In genomic region chr12:49515266-49515665, GRCh38 we compare ENCODE assay signal across 12 cellular contexts. TPM values are rescaled to one million over a fixed set of nuclear protein-coding genes. Genes with fewer than 3 reads are reported as not detected.
A peak's percentile ranks its signal among the peaks of the same experiment; 100 is the strongest.
DNase-seq lines count a peak whose midpoint lies in the region; FAIRE-seq and TF ChIP-seq lines count a peak whose summit lies in the region.
"Had no signal": no experiment of that assay in that cellular context is flagged by ENCODE, and none has a peak within 500 bp of the region (broad histone marks: within the 10 kb centered on the region; RNA-seq: fewer than 3 reads in every experiment).

No MANE protein-coding gene starts in this region.

- no peaks in the 10 kb centered on the region for H3K9me3 Mint-ChIP-seq in activated CD4-positive, alpha-beta T cell treated with anti-CD3 and anti-CD28 coated beads, Interleukin-2, amount 10 ng/mL, durations not matched to agents 7 days and 5 days
- H3K9me3 Mint-ChIP-seq: activated naive CD4-positive, alpha-beta T cell treated with anti-CD3 and anti-CD28 coated beads for 36 hours had no signal

- DNase-seq in H54 (ENCODE audit: insufficient read length, low spot score): no peak
- DNase-seq in SJSA1 (ENCODE audit: low read depth in 1 of 2, low spot score in 2 of 2): peak; percentile 57 to 68
- DNase-seq in fibroblast of mammary gland (ENCODE audit: low read depth): peak; percentile 85
- DNase-seq in activated CD4-positive, alpha-beta T cell treated with anti-CD3 and anti-CD28 coated beads, Interleukin-2, amount 10 ng/mL, durations not matched to agents 7 days and 5 days: no peak
- DNase-seq in G401 (ENCODE audit: low spot score): no peak
- no peak for DNase-seq in activated CD4-positive, CD25-positive, alpha-beta regulatory T cell (lab: John Stamatoyannopoulos, UW)
- DNase-seq: activated CD4-positive, alpha-beta T cell treated with anti-CD3 and anti-CD28 coated beads for 4 hours; activated naive CD4-positive, alpha-beta T cell treated with anti-CD3 and anti-CD28 coated beads for 36 hours; GF-D8; NCI-H526 treated with DMSO at 0.1 percent for 48 hours; spleen had no signal

- no peak for TF ChIP-seq POLR2A in H54 (IDR thresholded peaks at IDR 0.05; ENCODE audit: low read depth, low read length)

- no peaks in the 10 kb centered on the region for H3K36me3 Mint-ChIP-seq in activated CD4-positive, alpha-beta T cell treated with anti-CD3 and anti-CD28 coated beads, Interleukin-2, amount 10 ng/mL, durations not matched to agents 7 days and 5 days (ENCODE audit: low read depth)

- TF ChIP-seq CTCF in fibroblast of mammary gland (conservative IDR thresholded peaks at IDR 0.05; ENCODE audit: control insufficient read depth, insufficient read depth, low read depth, low read length): no peak

- H3K9ac ChIP-seq in skeletal muscle satellite cell (ENCODE audit: low read depth, low read length): no peak overlapping the region

- no peaks in the 10 kb centered on the region for H3K27me3 ChIP-seq in SJSA1 (replicated peaks)
- H3K27me3 ChIP-seq in skeletal muscle satellite cell (ENCODE audit: control insufficient read depth, insufficient read depth, low read length): no peaks in the 10 kb centered on the region
- H3K27me3 ChIP-seq: spleen had no signal

- peak overlapping the region; percentile 23 for H3K4me2 ChIP-seq in skeletal muscle satellite cell (ENCODE audit: low read length)

- peaks cover 2% of the 10 kb centered on the region for H3K4me1 Mint-ChIP-seq in activated CD4-positive, alpha-beta T cell treated with anti-CD3 and anti-CD28 coated beads, Interleukin-2, amount 10 ng/mL, durations not matched to agents 7 days and 5 days

- no peaks in the 10 kb centered on the region for H3K9me3 ChIP-seq in SJSA1 (replicated peaks)
- H3K9me3 ChIP-seq in skeletal muscle satellite cell (replicated peaks; ENCODE audit: low read length): no peaks in the 10 kb centered on the region
- H3K9me3 ChIP-seq: spleen had no signal

- H3K4me3 ChIP-seq in SJSA1 (no peak overlapping the region), fibroblast of mammary gland (ENCODE audit: control insufficient read depth, low read depth, low read length) (no peak overlapping the region), skeletal muscle satellite cell (ENCODE audit: low read length) (no peak overlapping the region)
- H3K4me3 ChIP-seq: spleen had no signal

- peak; percentile 100 for FAIRE-seq in H54 (lab: Jason Lieb, UNC)

- no peak overlapping the region for H3K27ac Mint-ChIP-seq in activated CD4-positive, alpha-beta T cell treated with anti-CD3 and anti-CD28 coated beads, Interleukin-2, amount 10 ng/mL, durations not matched to agents 7 days and 5 days
- H3K27ac Mint-ChIP-seq: activated naive CD4-positive, alpha-beta T cell treated with anti-CD3 and anti-CD28 coated beads for 36 hours had no signal

- CTCF ChIA-PET in activated CD4-positive, alpha-beta T cell treated with anti-CD3 and anti-CD28 coated beads, Interleukin-2, amount 10 ng/mL, durations not matched to agents 7 days and 5 days (lab: Charles Lee): interaction anchor here (1.0 to 6.4 kb wide), 5 partner anchors 153 to 168 kb away, joined by 3 to 66 read pairs (median 12); partner anchors contain the start of gene DNAJC22

- H3K4me1 ChIP-seq in SJSA1 (replicated peaks) (peaks cover 39% of the 10 kb centered on the region), skeletal muscle satellite cell (ENCODE audit: control insufficient read depth, insufficient read depth, low read length) (peaks cover 11% of the 10 kb centered on the region)

- no peaks in the 10 kb centered on the region for H3K27me3 Mint-ChIP-seq in activated CD4-positive, alpha-beta T cell treated with anti-CD3 and anti-CD28 coated beads, Interleukin-2, amount 10 ng/mL, durations not matched to agents 7 days and 5 days

- POLR2A ChIA-PET in activated CD4-positive, alpha-beta T cell treated with anti-CD3 and anti-CD28 coated beads, Interleukin-2, amount 10 ng/mL, durations not matched to agents 7 days and 5 days (lab: Charles Lee): no interaction called here

- in situ Hi-C loops in G401 (cut with HindIII; ENCODE audit: low sequenced_read_pairs): loop anchor here (25.0 kb wide), 1 partner anchor 153 kb away; the partner anchor contains the start of gene SPATS2

- H3K36me3 ChIP-seq in SJSA1: peaks cover 14% of the 10 kb centered on the region
- H3K36me3 ChIP-seq in skeletal muscle satellite cell (ENCODE audit: insufficient read depth, low read length): peaks cover 9% of the 10 kb centered on the region

- no peak overlapping the region for H3K4me3 Mint-ChIP-seq in activated CD4-positive, alpha-beta T cell treated with anti-CD3 and anti-CD28 coated beads, Interleukin-2, amount 10 ng/mL, durations not matched to agents 7 days and 5 days
- H3K4me3 Mint-ChIP-seq: activated naive CD4-positive, alpha-beta T cell treated with anti-CD3 and anti-CD28 coated beads for 36 hours had no signal

- H3K27ac ChIP-seq in SJSA1: 0 out of 2 replicates have a peak overlapping the region, but pooled peaks have one; percentile 3
- H3K27ac ChIP-seq: spleen had no signal

RNA-seq across cellular contexts. Expression of gene KCNH3, which starts 23.6 kb away (rescaled TPM):
- 0.08 and 0.53 TPM in 2 replicates for total RNA-seq in SJSA1 (2014; rRNA removed; shearing (Covaris generic))
- under 0.01 and 0.22 TPM in 2 replicates for total RNA-seq in skeletal muscle satellite cell (2012; rRNA removed)
- 1 to 10 TPM; 1.9 to 2.3 TPM for total RNA-seq in activated CD4-positive, alpha-beta T cell treated with anti-CD3 and anti-CD28 coated beads, Interleukin-2, amount 10 ng/mL, durations not matched to agents 7 days and 5 days
- total RNA-seq in G401 (2014; rRNA removed; shearing (Covaris generic)): 1.7 TPM in 2 replicates

RNA-seq across cellular contexts. Expression of gene MCRS1, which starts 52.7 kb away (rescaled TPM):
- 73.6 and 79.5 TPM in 2 replicates for total RNA-seq in SJSA1 (2014; rRNA removed; shearing (Covaris generic))
- total RNA-seq in skeletal muscle satellite cell (2012; rRNA removed): 57.4 and 60.8 TPM in 2 replicates
- total RNA-seq in activated CD4-positive, alpha-beta T cell treated with anti-CD3 and anti-CD28 coated beads, Interleukin-2, amount 10 ng/mL, durations not matched to agents 7 days and 5 days: 10 to 100 TPM; 85.3 to 89.2 TPM
- total RNA-seq in G401 (2014; rRNA removed; shearing (Covaris generic)): 143 and 148 TPM in 2 replicates

Comparison
In these comparisons a context has a peak if more than half of its experiments do, and no peak if none do; other contexts are left out.
1. DNase-seq: peak in SJSA1 (2 of 2) and fibroblast of mammary gland (single experiment); none in H54 (single experiment), activated CD4-positive, alpha-beta T cell treated with anti-CD3 and anti-CD28 coated beads, Interleukin-2, amount 10 ng/mL, durations not matched to agents 7 days and 5 days (single experiment), G401 (single experiment) and activated CD4-positive, CD25-positive, alpha-beta regulatory T cell (0 of 4).